8 cellular contexts compared by ENCODE assay signal in the genomic region with DNA sequence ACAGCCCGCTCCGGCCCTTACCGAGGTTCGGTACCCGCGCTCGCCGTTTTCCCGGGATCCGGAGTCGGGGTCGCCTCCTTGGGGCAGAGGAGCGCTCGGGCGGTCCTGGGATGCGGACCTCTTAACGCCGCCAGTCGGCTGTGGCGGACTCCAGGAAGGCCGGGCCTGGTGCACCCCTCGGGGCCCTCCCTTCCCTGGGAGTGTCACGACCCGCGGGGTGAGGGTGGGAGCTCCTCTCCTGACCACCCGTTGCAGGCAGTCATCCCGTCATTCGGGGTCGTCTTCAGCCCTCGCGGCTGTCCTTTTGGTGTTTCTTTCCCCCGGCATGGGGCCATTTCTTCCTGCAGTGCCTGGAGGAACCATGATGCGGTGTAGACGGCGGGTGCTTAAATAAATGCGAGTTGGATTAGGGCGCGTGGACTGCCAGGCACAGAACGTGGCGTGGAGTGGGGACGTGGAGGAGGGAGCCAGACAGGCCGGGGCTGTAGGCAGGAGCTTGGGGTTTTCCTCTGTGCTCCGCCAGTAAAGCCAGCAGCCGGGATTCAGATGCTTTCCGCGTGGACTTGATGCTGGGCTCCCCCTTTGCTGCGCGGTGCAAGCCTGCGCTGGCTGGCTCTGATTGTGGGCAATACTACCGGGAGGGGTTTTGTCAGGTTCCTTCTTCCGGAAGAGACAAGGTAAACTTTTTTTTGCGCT. TPM values are rescaled to one million over a fixed set of nuclear protein-coding genes. Genes with fewer than 3 reads are reported as not detected.
DNase-seq lines count a peak whose midpoint lies in the region; ATAC-seq and TF ChIP-seq lines count a peak whose summit lies in the region.

No MANE protein-coding gene starts in this region.

- peak overlapping the region; percentile 100 for H3K27ac Mint-ChIP-seq in dendritic cell treated with granulocyte-macrophage colony-stimulating factor and Interleukin-4, amounts not matched to agents 40 ng/mL and 50 ng/mL, for 4 days

- H3K36me3 Mint-ChIP-seq in dendritic cell treated with granulocyte-macrophage colony-stimulating factor and Interleukin-4, amounts not matched to agents 40 ng/mL and 50 ng/mL, for 4 days (ENCODE audit: low read depth), result peaks cover 27% of the 10 kb centered on the region

- no peak for TF ChIP-seq POLR2A in lower leg skin (IDR thresholded peaks at IDR 0.05)

- peak overlapping the region; percentile 97 for H3K4me3 ChIP-seq in lower leg skin (ENCODE audit: low read depth, poor library complexity, severe bottlenecking)

- no peak for TF ChIP-seq CTCF in lower leg skin (IDR thresholded peaks at IDR 0.05)

- H3K27me3 Mint-ChIP-seq in dendritic cell treated with granulocyte-macrophage colony-stimulating factor and Interleukin-4, amounts not matched to agents 40 ng/mL and 50 ng/mL, for 4 days, result no peaks in the 10 kb centered on the region

- peaks cover 9% of the 10 kb centered on the region for H3K9me3 Mint-ChIP-seq in dendritic cell treated with granulocyte-macrophage colony-stimulating factor and Interleukin-4, amounts not matched to agents 40 ng/mL and 50 ng/mL, for 4 days

- intact Hi-C loops in dendritic cell treated with granulocyte-macrophage colony-stimulating factor and Interleukin-4, amounts not matched to agents 40 ng/mL and 50 ng/mL, for 4 days (cut with micrococcal nuclease), result no loop called here
- intact Hi-C loops in lower leg skin (cut with DNase I; ENCODE audit: low total_unique reads), result no loop called here

- 0% methylated on average over 27 to 35 of the region's 52 CpGs for WGBS in lower leg skin, 2 donors

- DNase-seq in GM03348 (ENCODE audit: low spot score) (peak; percentile 47), Kasumi-1 (lab: John Stamatoyannopoulos, UW) (peak; percentile 27 to 41), lower leg skin (ENCODE audit: low spot score in 2 of 2) (peak; percentile 35 to 91), ecto neural progenitor cell (ENCODE audit: low spot score) (no peak)
- peak; percentile 34 to 49 for DNase-seq in activated CD4-positive, alpha-beta T cell treated with anti-CD3 and anti-CD28 coated beads for 4 hours
- peak; percentile 39 to 42 for DNase-seq in stimulated activated CD4-positive, alpha-beta T cell treated with anti-CD3 and anti-CD28 coated beads, Interleukin-4, amount 100 ng/mL, for 4 hours

- H3K4me1 Mint-ChIP-seq in dendritic cell treated with granulocyte-macrophage colony-stimulating factor and Interleukin-4, amounts not matched to agents 40 ng/mL and 50 ng/mL, for 4 days (ENCODE audit: low read depth), result peaks cover 37% of the 10 kb centered on the region

- ATAC-seq in GM21786 (IDR thresholded peaks at IDR 0.05; ENCODE audit: unreplicated experiment), result peak; percentile 21

- peak overlapping the region; percentile 87 for H3K4me3 Mint-ChIP-seq in dendritic cell treated with granulocyte-macrophage colony-stimulating factor and Interleukin-4, amounts not matched to agents 40 ng/mL and 50 ng/mL, for 4 days

RNA-seq across cellular contexts. Expression of gene KDM4C, which starts 0.8 kb away (rescaled TPM):
- total RNA-seq in lower leg skin, result 10 to 100 TPM; 32.3 to 41.4 (median 35.3) TPM
